ENCODE assay signal across 11 cellular contexts in genomic region chr7:93178213-93178612, GRCh38. TPM values are rescaled to one million over a fixed set of nuclear protein-coding genes. Genes with fewer than 3 reads are reported as not detected.
DNase-seq lines count a peak whose midpoint lies in the region; ATAC-seq, FAIRE-seq and TF ChIP-seq lines count a peak whose summit lies in the region.
"Had no signal": no experiment of that assay in that cellular context is flagged by ENCODE, and none has a peak within 500 bp of the region (broad histone marks: within the 10 kb centered on the region; RNA-seq: fewer than 3 reads in every experiment).

No MANE protein-coding gene starts in this region.

- H3K4me3 ChIP-seq in left ventricle myocardium inferior: no peak overlapping the region
- H3K4me3 ChIP-seq in endothelial cell of umbilical vein (replicated peaks in 1 of 3; ENCODE audit: insufficient read depth in 1 of 3, low read depth in 1 of 3, low read length in 3 of 3): no peak overlapping the region

- no peaks in the 10 kb centered on the region for H4K20me1 ChIP-seq in endothelial cell of umbilical vein (replicated peaks; ENCODE audit: control insufficient read depth, extremely low read depth, insufficient read depth, low read length)

- H3K9ac ChIP-seq in endothelial cell of umbilical vein (replicated peaks; ENCODE audit: extremely low read depth, insufficient read depth, low read length): no peak overlapping the region

- no peaks in the 10 kb centered on the region for H3K9me1 ChIP-seq in endothelial cell of umbilical vein (replicated peaks; ENCODE audit: control insufficient read depth, extremely low read depth, insufficient read depth, low read length)

- POLR2A ChIA-PET in endothelial cell of umbilical vein (lab: Charles Lee): no interaction called here

- no peak for TF ChIP-seq POLR2A in endothelial cell of umbilical vein (IDR thresholded peaks at IDR 0.05; ENCODE audit: low read depth, low read length)

- DNase-seq in left ventricle myocardium inferior: no peak
- no peak for DNase-seq in cardiac septum (ENCODE audit: low spot score)
- DNase-seq in NCI-H69 (lab: John Stamatoyannopoulos, UW): peak; percentile 79
- DNase-seq in endothelial cell of umbilical vein (ENCODE audit: low read depth, low spot score): peak; percentile 9
- DNase-seq in activated CD8-positive, alpha-beta memory T cell treated with anti-CD3 and anti-CD28 coated beads, Interleukin-2, amount 50 U/mL, for 48 hours: no peak
- no peak for DNase-seq in GM13977 (ENCODE audit: low spot score)
- DNase-seq: CD8-positive, alpha-beta T cell; stimulated activated CD4-positive, alpha-beta T cell treated with anti-CD3 and anti-CD28 coated beads, Interleukin-2, amount 100 ng/mL, for 48 hours had no signal

- H3K27me3 ChIP-seq in left ventricle myocardium inferior (ENCODE audit: low read depth) (peaks cover 26% of the 10 kb centered on the region), endothelial cell of umbilical vein (ENCODE audit: control insufficient read depth in 2 of 2, insufficient read depth in 2 of 2, low read length in 2 of 2) (peaks cover 7 to 16% of the 10 kb centered on the region in 2 experiments)

- no peak overlapping the region for H3K4me2 ChIP-seq in endothelial cell of umbilical vein (ENCODE audit: insufficient read depth, low read length)

- H3K27ac ChIP-seq in left ventricle myocardium inferior (replicated peaks): no peak overlapping the region
- H3K27ac ChIP-seq in endothelial cell of umbilical vein (ENCODE audit: insufficient read depth, low read depth, low read length): no peak overlapping the region

- in situ Hi-C loops in GM13977 (cut with MboI; ENCODE audit: low pct_unique_long_range_greater_than_20kb, low sequenced_read_pairs, unreplicated experiment): no loop called here

- dilution Hi-C loops in endothelial cell of umbilical vein (cut with MboI; ENCODE audit: extremely low pct_ligation_motif_present, low sequenced_read_pairs): no loop called here

- no peaks in the 10 kb centered on the region for H3K79me2 ChIP-seq in endothelial cell of umbilical vein (ENCODE audit: control insufficient read depth, insufficient read depth, low read length)

- no peak for FAIRE-seq in endothelial cell of umbilical vein (lab: Jason Lieb, UNC)
- FAIRE-seq: TTC549 had no signal

- no peak for ATAC-seq in GM18520 (IDR thresholded peaks at IDR 0.05; ENCODE audit: unreplicated experiment)
- no peak for ATAC-seq in GM19328 (IDR thresholded peaks at IDR 0.05; ENCODE audit: unreplicated experiment)
- ATAC-seq: CD8-positive, alpha-beta T cell had no signal

- no peak overlapping the region for H2AFZ ChIP-seq in endothelial cell of umbilical vein (ENCODE audit: low read depth, low read length)

- H3K4me1 ChIP-seq in left ventricle myocardium inferior: no peaks in the 10 kb centered on the region
- H3K4me1 ChIP-seq in endothelial cell of umbilical vein (ENCODE audit: control insufficient read depth, extremely low read depth, insufficient read depth, low read length): no peaks in the 10 kb centered on the region

- H3K9me3 ChIP-seq in left ventricle myocardium inferior (replicated peaks) (no peaks in the 10 kb centered on the region), endothelial cell of umbilical vein (replicated peaks; ENCODE audit: control insufficient read depth, insufficient read depth, low read length) (no peaks in the 10 kb centered on the region)

- no peaks in the 10 kb centered on the region for H3K36me3 ChIP-seq in left ventricle myocardium inferior
- H3K36me3 ChIP-seq in endothelial cell of umbilical vein (ENCODE audit: control insufficient read depth in 2 of 2, extremely low read depth in 1 of 2, insufficient read depth in 2 of 2, low read length in 2 of 2): no peaks in the 10 kb centered on the region

- CTCF ChIA-PET in endothelial cell of umbilical vein (lab: Charles Lee): interaction anchor here (0.8 to 1.0 kb wide), 2 partner anchors 50 to 373 kb away, joined by 5 to 7 read pairs; no protein-coding TSS in a partner anchor

- intact Hi-C loops in left ventricle myocardium inferior (cut with micrococcal nuclease): no loop called here
- intact Hi-C loops in cardiac septum (cut with DNase I): no loop called here
- intact Hi-C loops in endothelial cell of umbilical vein (cut with micrococcal nuclease): no loop called here

- TF ChIP-seq CTCF in left ventricle myocardium inferior (IDR thresholded peaks at IDR 0.05; ENCODE audit: borderline replicate concordance) (peak; percentile 14), endothelial cell of umbilical vein (IDR thresholded peaks at IDR 0.05; ENCODE audit: extremely low read depth in 1 of 2, insufficient read depth in 1 of 2, low read depth in 1 of 2, low read length in 2 of 2) (no peak), GM13977 (IDR thresholded peaks at IDR 0.05; ENCODE audit: extremely low read depth, insufficient read depth, missing control alignments) (no peak)

- no TSS peak for BruUV-seq in endothelial cell of umbilical vein (replicated peaks; lab: Mats Ljungman, UMichigan)

TF ChIP-seq in endothelial cell of umbilical vein, 7 proteins besides CTCF, POLR2A, EP300 and RAD21:
- no peak for TF ChIP-seq EZH2 (IDR thresholded peaks at IDR 0.05; ENCODE audit: borderline replicate concordance, low read depth, low read length, severe bottlenecking)
- no peak for TF ChIP-seq MAX (IDR thresholded peaks at IDR 0.05; ENCODE audit: insufficient read depth, insufficient read length)
- TF ChIP-seq POLR2AphosphoS5 (IDR thresholded peaks at IDR 0.05; ENCODE audit: insufficient read depth, low read depth, low read length): no peak

RNA-seq across cellular contexts. Expression of gene SAMD9L, which starts 30.0 kb away (rescaled TPM):
- total RNA-seq in left ventricle myocardium inferior (3.7 TPM), cardiac septum (4.1 TPM), endothelial cell of umbilical vein (10.5 and 14.9 TPM in 2 replicates)
- polyA plus RNA-seq in endothelial cell of umbilical vein: 1.9 and 2.7 TPM in 2 replicates
- 1.9 and 2.5 TPM in 2 replicates for polyA plus RNA-seq in endothelial cell of umbilical vein (2011; cell fraction: cytosol; rRNA removed)
- polyA plus RNA-seq in endothelial cell of umbilical vein (2011; cell fraction: nucleus; rRNA removed): 10.3 and 10.7 TPM in 2 replicates
- 9.8 and 10.7 TPM in 2 replicates for polyA plus RNA-seq in endothelial cell of umbilical vein (2012)
- polyA minus RNA-seq in endothelial cell of umbilical vein: 4.4 and 4.7 TPM in 2 replicates
- polyA minus RNA-seq in endothelial cell of umbilical vein (2011; cell fraction: cytosol; rRNA and poly(A)+ RNA removed): 0.82 TPM
- polyA minus RNA-seq in endothelial cell of umbilical vein (2011; cell fraction: nucleus; rRNA and poly(A)+ RNA removed): 3.8 and 6.8 TPM in 2 replicates

RNA-seq across cellular contexts. Expression of gene HEPACAM2, which starts 48.1 kb away (rescaled TPM):
- total RNA-seq in left ventricle myocardium inferior (not detected), cardiac septum (not detected), endothelial cell of umbilical vein (not detected in 2 replicates)
- polyA plus RNA-seq in endothelial cell of umbilical vein: not detected in 2 replicates
- 0.04 TPM in 1 of 2 replicates, not detected in the other for polyA plus RNA-seq in endothelial cell of umbilical vein (2011; cell fraction: cytosol; rRNA removed)
- not detected in 2 replicates for polyA plus RNA-seq in endothelial cell of umbilical vein (2011; cell fraction: nucleus; rRNA removed)
- polyA plus RNA-seq in endothelial cell of umbilical vein (2012): not detected in 2 replicates
- polyA minus RNA-seq in endothelial cell of umbilical vein: 0.38 TPM in 1 of 2 replicates, not detected in the other
- polyA minus RNA-seq in endothelial cell of umbilical vein (2011; cell fraction: cytosol; rRNA and poly(A)+ RNA removed): not detected
- not detected in 2 replicates for polyA minus RNA-seq in endothelial cell of umbilical vein (2011; cell fraction: nucleus; rRNA and poly(A)+ RNA removed)
- total RNA-seq: CD8-positive, alpha-beta T cell had no signal

RNA-seq across cellular contexts. Expression of gene VPS50, which starts 54.0 kb away (rescaled TPM):
- total RNA-seq in left ventricle myocardium inferior (19.5 TPM), cardiac septum (14.4 TPM), endothelial cell of umbilical vein (23.9 and 25.6 TPM in 2 replicates)
- 4.8 and 6.6 TPM in 2 replicates for polyA plus RNA-seq in endothelial cell of umbilical vein
- 6.5 and 6.8 TPM in 2 replicates for polyA plus RNA-seq in endothelial cell of umbilical vein (2011; cell fraction: cytosol; rRNA removed)
- polyA plus RNA-seq in endothelial cell of umbilical vein (2011; cell fraction: nucleus; rRNA removed): 21.6 and 26.1 TPM in 2 replicates
- 9.7 and 12.8 TPM in 2 replicates for polyA plus RNA-seq in endothelial cell of umbilical vein (2012)
- polyA minus RNA-seq in endothelial cell of umbilical vein: 28.0 and 40.7 TPM in 2 replicates
- polyA minus RNA-seq in endothelial cell of umbilical vein (2011; cell fraction: cytosol; rRNA and poly(A)+ RNA removed): 10.1 TPM
- polyA minus RNA-seq in endothelial cell of umbilical vein (2011; cell fraction: nucleus; rRNA and poly(A)+ RNA removed): 73.8 and 108 TPM in 2 replicates

Comparison
In these comparisons a context has a peak if more than half of its experiments do, and no peak if none do; other contexts are left out.
1. DNase-seq: peak in NCI-H69 (single experiment) and endothelial cell of umbilical vein (single experiment); none in left ventricle myocardium inferior (single experiment), cardiac septum (single experiment), activated CD8-positive, alpha-beta memory T cell treated with anti-CD3 and anti-CD28 coated beads, Interleukin-2, amount 50 U/mL, for 48 hours (single experiment) and GM13977 (single experiment).